ENCODE assay signal across 2 cellular contexts in genomic region chr9:134412298-134412711, GRCh38.
TF ChIP-seq lines count a peak whose summit lies in the region.

No MANE protein-coding gene starts in this region.

TF ChIP-seq in HCT116, 20 proteins besides CTCF, POLR2A, EP300 and RAD21:
- no peak for TF ChIP-seq SP1 (IDR thresholded peaks at IDR 0.05; ENCODE audit: low read depth)
- no peak for TF ChIP-seq CBX3 (IDR thresholded peaks at IDR 0.05; ENCODE audit: low read depth)
- TF ChIP-seq ATF3 (IDR thresholded peaks at IDR 0.05): no peak
- no peak for TF ChIP-seq ZBTB33 (IDR thresholded peaks at IDR 0.05; ENCODE audit: extremely low read depth, insufficient replicate concordance, low read length)
- TF ChIP-seq ELF1 (IDR thresholded peaks at IDR 0.05; ENCODE audit: borderline replicate concordance, low read depth): no peak
- no peak for TF ChIP-seq FOSL1 (IDR thresholded peaks at IDR 0.05; ENCODE audit: low read depth)

TF ChIP-seq in H1, 55 proteins besides CTCF, POLR2A, EP300 and RAD21:
- TF ChIP-seq TEAD4 (IDR thresholded peaks at IDR 0.05; ENCODE audit: low read depth, low read length): peak; percentile 65; the same call in 1 of the 2 replicates
- TF ChIP-seq SUZ12 (IDR thresholded peaks at IDR 0.05; ENCODE audit: low read length): no peak
- no peak for TF ChIP-seq NANOG (IDR thresholded peaks at IDR 0.05; ENCODE audit: insufficient read depth, low read depth, low read length, poor library complexity, severe bottlenecking)
- TF ChIP-seq RBBP5 (IDR thresholded peaks at IDR 0.05; ENCODE audit: borderline replicate concordance, low read depth, low read length): no peak
